In the genomic region with DNA sequence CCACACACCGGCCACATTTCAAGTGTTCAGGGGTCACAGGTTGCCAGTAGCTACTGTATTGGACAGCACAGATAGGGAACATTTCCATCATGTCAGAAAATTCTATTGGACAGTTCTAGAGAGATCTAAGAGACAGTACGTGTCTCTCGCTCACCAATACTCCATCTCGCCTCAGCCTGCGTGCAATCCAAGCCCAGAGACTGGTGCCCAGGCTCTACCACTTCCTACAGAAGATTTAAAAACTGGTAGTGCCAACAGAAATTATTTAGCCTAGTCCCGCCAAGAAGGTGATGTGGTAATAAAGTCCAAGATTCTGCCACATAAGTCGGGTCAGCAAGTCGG, we compare ENCODE assay signal across 8 cellular contexts. TPM values are rescaled to one million over a fixed set of nuclear protein-coding genes. Genes with fewer than 3 reads are reported as not detected.
DNase-seq lines count a peak whose midpoint lies in the region; ATAC-seq and TF ChIP-seq lines count a peak whose summit lies in the region.

No MANE protein-coding gene starts in this region.

- 57 to 74% methylated on average over 6 to 8 of the region's 8 CpGs for WGBS in endodermal cell (ENCODE audit: insufficient coverage in 1 of 2, insufficient read length in 1 of 2), 2 experiments

- no peaks in the 10 kb centered on the region for H3K36me3 Mint-ChIP-seq in endodermal cell (ENCODE audit: low read depth)
- no peaks in the 10 kb centered on the region for H3K36me3 Mint-ChIP-seq in neural crest cell (ENCODE audit: low read depth)

- H3K9me3 Mint-ChIP-seq in endodermal cell: no peaks in the 10 kb centered on the region
- H3K9me3 Mint-ChIP-seq in neural crest cell: no peaks in the 10 kb centered on the region

- ATAC-seq in GM21825 (IDR thresholded peaks at IDR 0.05; ENCODE audit: unreplicated experiment): peak; percentile 25

- H3K9ac ChIP-seq in endodermal cell (ENCODE audit: extremely low read depth, low read length, poor library complexity, severe bottlenecking): no peak overlapping the region

- H3K27me3 ChIP-seq in MG63: no peaks in the 10 kb centered on the region
- no peaks in the 10 kb centered on the region for H3K27me3 ChIP-seq in endodermal cell (ENCODE audit: control insufficient read depth, insufficient read depth, low read length, poor library complexity, severe bottlenecking)

- H3K27ac ChIP-seq in endodermal cell (ENCODE audit: low read depth, low read length): no peak overlapping the region

- H3K36me3 ChIP-seq in MG63 (no peaks in the 10 kb centered on the region; the same call in 1 of the 2 replicates), endodermal cell (ENCODE audit: control insufficient read depth, insufficient read depth, low read length) (no peaks in the 10 kb centered on the region)

- H3K4me3 Mint-ChIP-seq in endodermal cell (peak overlapping the region; percentile 99), neural crest cell (peak overlapping the region; percentile 95)

- peaks cover 11% of the 10 kb centered on the region for H3K27me3 Mint-ChIP-seq in endodermal cell (ENCODE audit: insufficient read depth)
- peaks cover 2% of the 10 kb centered on the region for H3K27me3 Mint-ChIP-seq in neural crest cell (ENCODE audit: low read depth)

- H3K4me1 ChIP-seq in endodermal cell (ENCODE audit: control insufficient read depth, insufficient read depth, low read length): peaks cover 4% of the 10 kb centered on the region

- no peaks in the 10 kb centered on the region for H3K9me3 ChIP-seq in MG63
- no peaks in the 10 kb centered on the region for H3K9me3 ChIP-seq in endodermal cell (ENCODE audit: control insufficient read depth, low read length)

- DNase-seq in MG63 (no peak), endodermal cell (no peak), neural crest cell (ENCODE audit: low read depth, low spot score) (no peak), RPMI8226 (no peak), NCI-H2107 treated with DMSO at 0.1 percent for 48 hours (lab: John Stamatoyannopoulos, UW; ENCODE audit: unreplicated experiment) (no peak), kidney tubule cell (ENCODE audit: low spot score) (no peak)

- H3K4me3 ChIP-seq in GM08714 (ENCODE audit: low read length) (peak overlapping the region; percentile 68; the same call in 1 of the 2 replicates), MG63 (peak overlapping the region; percentile 93), endodermal cell (ENCODE audit: low read length) (peak overlapping the region; percentile 84)

- peaks cover 12% of the 10 kb centered on the region for H3K4me1 Mint-ChIP-seq in endodermal cell
- H3K4me1 Mint-ChIP-seq in neural crest cell: peaks cover 23% of the 10 kb centered on the region

- TF ChIP-seq CTCF in endodermal cell (conservative IDR thresholded peaks at IDR 0.05): no peak
- no peak for TF ChIP-seq CTCF in neural crest cell (conservative IDR thresholded peaks at IDR 0.05)

- H3K27ac Mint-ChIP-seq in endodermal cell (peak overlapping the region; percentile 81), neural crest cell (ENCODE audit: unreplicated experiment) (no peak overlapping the region)

RNA-seq across cellular contexts. Expression of gene SNX2, which starts 0.4 kb away (rescaled TPM):
- 61.7 and 105 TPM in 2 replicates for total RNA-seq in MG63 (2014; rRNA removed; shearing (Covaris generic); ENCODE audit: low replicate concordance)
- total RNA-seq in endodermal cell: 10 to 100 TPM; 69.8 to 83.2 TPM
- 66.0 TPM for polyA plus RNA-seq in endodermal cell (2013, experiment 1 of 2)
- 63.0 TPM for polyA plus RNA-seq in endodermal cell (2013, experiment 2 of 2)
- 72.7 and 75.6 TPM in 2 replicates for total RNA-seq in neural crest cell
